Comparison of ENCODE assay signal across 25 cellular contexts in genomic region chr1:77484926-77485325, GRCh38.
"Had no signal": no experiment of that assay in that cellular context is flagged by ENCODE, and none has a peak within 500 bp of the region (broad histone marks: within the 10 kb centered on the region; RNA-seq: fewer than 3 reads in every experiment).

No MANE protein-coding gene starts in this region.

- ATAC-seq: mucosa of descending colon; naive thymus-derived CD8-positive, alpha-beta T cell; pancreas; right cardiac atrium; sciatic nerve; stimulated activated naive B cell treated with anti-CD40 and anti-IgM and Interleukin-4, amounts not matched to agents 10 μg/mL and 1 μg/mL and 100 μg/mL, for 72 hours; stimulated activated naive CD8-positive, alpha-beta T cell treated with anti-CD3 and anti-CD28 coated beads, Interleukin-15, Interleukin-2, amounts not matched to agents 100 U/mL and 50 U/mL, for 24 hours; upper lobe of right lung had no signal

- H3K9me3 ChIP-seq: left ventricle myocardium inferior, mucosa of descending colon, pancreas, prostate gland, suprapubic skin, thoracic aorta, tibial artery, upper lobe of right lung had no signal

- DNase-seq: hypothalamus; immature natural killer cell; left ventricle myocardium inferior; midbrain; mucosa of descending colon; naive thymus-derived CD8-positive, alpha-beta T cell; nucleus accumbens; pancreas; posterior cingulate gyrus; retina; right cardiac atrium; stimulated activated CD4-positive, alpha-beta T cell treated with anti-CD3 and anti-CD28 coated beads, Interleukin-12 subunit alpha, Interleukin-12 subunit beta, amount 100 ng/mL, for 4 hours; stimulated activated CD4-positive, alpha-beta T cell treated with anti-CD3 and anti-CD28 coated beads, Interleukin-15, amount 100 ng/mL, for 24 hours; stimulated activated CD4-positive, alpha-beta T cell treated with anti-CD3 and anti-CD28 coated beads, Interleukin-2, amount 100 ng/mL, for 24 hours; stimulated activated CD4-positive, alpha-beta T cell treated with anti-CD3 and anti-CD28 coated beads, Interleukin-4, amount 100 ng/mL, for 1 hour; stimulated activated naive B cell treated with anti-CD40 and anti-IgM and Interleukin-4, amounts not matched to agents 10 μg/mL and 1 μg/mL and 100 μg/mL, for 72 hours; stimulated activated naive CD8-positive, alpha-beta T cell treated with anti-CD3 and anti-CD28 coated beads, Interleukin-15, Interleukin-2, amounts not matched to agents 100 U/mL and 50 U/mL, for 24 hours; tibial artery; upper lobe of right lung had no signal

- H3K27me3 ChIP-seq: pancreas, suprapubic skin, tibial artery, upper lobe of right lung had no signal

- H3K27ac ChIP-seq: left ventricle myocardium inferior, pancreas, prostate gland, skin epidermis, suprapubic skin, thoracic aorta, tibial artery, upper lobe of right lung had no signal

- H3K4me1 ChIP-seq: left ventricle myocardium inferior, pancreas, prostate gland, suprapubic skin, tibial artery, upper lobe of right lung had no signal

- H3K36me3 ChIP-seq: left ventricle myocardium inferior, pancreas, prostate gland, suprapubic skin, thoracic aorta, tibial artery, upper lobe of right lung had no signal

- H3K4me3 ChIP-seq: left ventricle myocardium inferior, lung, mucosa of descending colon, pancreas, prostate gland, skin epidermis, suprapubic skin, thoracic aorta, tibial artery, upper lobe of right lung had no signal
